26 cellular contexts compared by ENCODE assay signal in the genomic region with DNA sequence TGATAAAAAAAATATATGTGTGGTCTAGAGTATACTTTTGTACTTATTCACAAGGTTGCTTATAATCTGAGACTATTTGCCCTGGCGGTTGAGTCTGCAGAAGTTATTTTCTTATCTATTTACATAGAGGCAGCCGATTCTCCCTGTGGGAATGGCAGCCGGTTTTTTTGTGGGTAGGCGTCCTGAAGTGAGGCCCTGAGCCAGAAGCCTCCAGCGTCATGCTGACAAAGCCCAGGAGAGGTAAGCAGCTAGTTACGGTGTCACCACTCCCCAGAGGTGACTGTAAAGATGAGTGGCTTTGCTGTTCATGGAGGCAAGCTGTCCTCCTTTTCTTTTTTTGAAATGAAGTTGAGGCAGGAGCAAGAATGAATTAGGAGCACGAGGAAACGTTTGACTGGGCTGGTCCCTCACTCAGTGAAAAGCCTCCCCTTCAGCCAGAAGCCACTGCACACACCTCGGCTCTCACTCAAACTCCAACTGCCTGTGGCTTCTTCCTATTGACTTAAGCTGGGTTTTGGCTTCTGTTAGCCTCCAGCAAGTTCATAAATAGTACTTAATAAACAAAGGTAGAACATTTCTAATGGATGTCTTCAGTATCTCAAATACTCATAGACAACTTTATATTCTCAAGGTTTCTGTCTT. TPM values are rescaled to one million over a fixed set of nuclear protein-coding genes. Genes with fewer than 3 reads are reported as not detected.
DNase-seq lines count a peak whose midpoint lies in the region; ATAC-seq and TF ChIP-seq lines count a peak whose summit lies in the region.
"Had no signal": no experiment of that assay in that cellular context is flagged by ENCODE, and none has a peak within 500 bp of the region (broad histone marks: within the 10 kb centered on the region; RNA-seq: fewer than 3 reads in every experiment).

No MANE protein-coding gene starts in this region.

- ATAC-seq in gastrocnemius medialis (no peak), GM18907 (IDR thresholded peaks at IDR 0.05; ENCODE audit: unreplicated experiment) (no peak)
- ATAC-seq: activated CD8-positive, alpha-beta T cell treated with anti-CD3 and anti-CD28 coated beads for 36 hours; HCT116; natural killer cell; stimulated activated effector memory CD8-positive, alpha-beta T cell treated with anti-CD3 and anti-CD28 coated beads, Interleukin-12 subunit alpha, Interleukin-12 subunit beta, amount 100 ng/mL, for 72 hours had no signal

- 73% methylated on average over 7 of the region's 9 CpGs for WGBS in mammary epithelial cell (ENCODE audit: low coverage, missing lambda C conversion rate)
- 34 to 57% methylated on average over 8 to 9 of the region's 9 CpGs for WGBS in esophagus squamous epithelium, 2 donors

- BruUV-seq in mammary epithelial cell (replicated peaks; lab: Mats Ljungman, UMichigan) = no TSS peak

- intact Hi-C loops in breast epithelium (cut with DNase I; ENCODE audit: low total_unique reads) (no loop called here), mammary epithelial cell (cut with micrococcal nuclease) (no loop called here), esophagus squamous epithelium (cut with DNase I) (no loop called here), gastrocnemius medialis (cut with DNase I; ENCODE audit: low total_unique reads) (no loop called here)

- H3K79me2 ChIP-seq in mammary epithelial cell (ENCODE audit: insufficient read depth, low read length) = no peaks in the 10 kb centered on the region

- dilution Hi-C loops in mammary epithelial cell (cut with HindIII; ENCODE audit: low sequenced_read_pairs) = no loop called here

- in situ Hi-C loops in mammary epithelial cell (cut with MboI; ENCODE audit: low sequenced_read_pairs in 2 of 2) = no loop called here
- in situ Hi-C loops in gastrocnemius medialis (cut with MboI; ENCODE audit: low sequenced_read_pairs in 4 of 4) = no loop called here

- no peak overlapping the region for H2AFZ ChIP-seq in mammary epithelial cell (ENCODE audit: low read depth, low read length)

- no peaks in the 10 kb centered on the region for H3K36me3 ChIP-seq in breast epithelium
- H3K36me3 ChIP-seq in mammary epithelial cell (ENCODE audit: insufficient read depth, low read length) = no peaks in the 10 kb centered on the region
- H3K36me3 ChIP-seq in esophagus squamous epithelium = peaks cover 0 to 12% (median 0%) of the 10 kb centered on the region in 3 donors
- H3K36me3 ChIP-seq in gastrocnemius medialis = no peaks in the 10 kb centered on the region
- H3K36me3 ChIP-seq: left ventricle myocardium inferior had no signal

- TF ChIP-seq POLR2A in breast epithelium (IDR thresholded peaks at IDR 0.05) (no peak), esophagus squamous epithelium (IDR thresholded peaks at IDR 0.05) (no peak), gastrocnemius medialis (IDR thresholded peaks at IDR 0.05) (no peak)

- H3K4me2 ChIP-seq in mammary epithelial cell (ENCODE audit: insufficient read depth, low read depth, low read length) = no peak overlapping the region

- DNase-seq in breast epithelium (ENCODE audit: low spot score in 2 of 2) = peak in 1 of 2 donors; percentile 52
- DNase-seq in mammary epithelial cell = no peak
- DNase-seq in NCI-H345 treated with DMSO at 0.1 percent for 48 hours (lab: John Stamatoyannopoulos, UW; ENCODE audit: unreplicated experiment) = peak; percentile 82
- DNase-seq in epithelial cell of esophagus (ENCODE audit: low read depth) = peak; percentile 57
- DNase-seq in RKO (ENCODE audit: low spot score) = no peak
- no peak for DNase-seq in esophagus squamous epithelium (lab: John Stamatoyannopoulos, UW)
- DNase-seq in gastrocnemius medialis = no peak
- DNase-seq: ACHN; activated CD8-positive, alpha-beta T cell treated with anti-CD3 and anti-CD28 coated beads for 36 hours; activated effector memory CD4-positive, alpha-beta T cell treated with Interleukin-2 at 50 U/mL for 16 hours; activated naive CD8-positive, alpha-beta T cell treated with anti-CD3 and anti-CD28 coated beads, Interleukin-2, amount 10 ng/mL, durations not matched to agents 7 days and 5 days; cerebellar nuclear complex; dorsolateral prefrontal cortex; foreskin fibroblast; hippocampal formation; Kasumi-1; left ventricle myocardium inferior; natural killer cell; NCI-H1048; NCI-H2029; T-helper 9 cell had no signal

- H4K20me1 ChIP-seq in mammary epithelial cell (ENCODE audit: insufficient read depth, low read length) = no peaks in the 10 kb centered on the region

- H3K4me1 ChIP-seq in breast epithelium (no peaks in the 10 kb centered on the region), mammary epithelial cell (ENCODE audit: insufficient read depth, low read length) (no peaks in the 10 kb centered on the region), esophagus squamous epithelium (peaks cover 4 to 87% (median 9%) of the 10 kb centered on the region in 3 donors), gastrocnemius medialis (no peaks in the 10 kb centered on the region)
- H3K4me1 ChIP-seq: left ventricle myocardium inferior had no signal

- H3K9me3 ChIP-seq in breast epithelium (no peaks in the 10 kb centered on the region), mammary epithelial cell (replicated peaks; ENCODE audit: insufficient read depth, low read length) (no peaks in the 10 kb centered on the region), esophagus squamous epithelium (no peaks in the 10 kb centered on the region), gastrocnemius medialis (no peaks in the 10 kb centered on the region)
- H3K9me3 ChIP-seq: left ventricle myocardium inferior had no signal

- H3K27ac ChIP-seq in breast epithelium (peak overlapping the region; percentile 15 to 52), mammary epithelial cell (ENCODE audit: insufficient read depth, low read depth, low read length) (no peak overlapping the region), esophagus squamous epithelium (peak overlapping the region in 2 of 4 donors; percentile 55 to 66), gastrocnemius medialis (no peak overlapping the region)
- H3K27ac ChIP-seq: dorsolateral prefrontal cortex, HL-60, left ventricle myocardium inferior had no signal

- H3K27me3 ChIP-seq in breast epithelium = no peaks in the 10 kb centered on the region
- no peaks in the 10 kb centered on the region for H3K27me3 ChIP-seq in mammary epithelial cell (ENCODE audit: insufficient read depth, low read length)
- no peaks in the 10 kb centered on the region for H3K27me3 ChIP-seq in esophagus squamous epithelium
- H3K27me3 ChIP-seq in gastrocnemius medialis = no peaks in the 10 kb centered on the region

- no peak overlapping the region for H3K9ac ChIP-seq in mammary epithelial cell (ENCODE audit: insufficient read depth, low read length)

- H3K4me3 ChIP-seq in breast epithelium = peak overlapping the region in 1 of 3 donors; percentile 19
- H3K4me3 ChIP-seq in mammary epithelial cell (replicated peaks in 1 of 3; ENCODE audit: insufficient read depth in 1 of 3, low read depth in 2 of 3, low read length in 3 of 3) = no peak overlapping the region
- H3K4me3 ChIP-seq in epithelial cell of esophagus (ENCODE audit: low read length) = no peak overlapping the region
- no peak overlapping the region for H3K4me3 ChIP-seq in esophagus squamous epithelium
- H3K4me3 ChIP-seq in gastrocnemius medialis = no peak overlapping the region
- H3K4me3 ChIP-seq: dorsolateral prefrontal cortex, left ventricle myocardium inferior had no signal

- CTCF ChIA-PET in mammary epithelial cell (lab: Charles Lee; ENCODE audit: low non-redundant PET) = interaction anchor here (0.7 kb wide), 1 partner anchor 33 kb away, joined by 3 read pairs; no protein-coding TSS in a partner anchor

- TF ChIP-seq CTCF in breast epithelium (IDR thresholded peaks at IDR 0.05) (no peak), mammary epithelial cell (conservative IDR thresholded peaks at IDR 0.05 in 1 of 2, IDR thresholded peaks at IDR 0.05 in 1 of 2; ENCODE audit: extremely low read depth in 1 of 2, insufficient read depth in 1 of 2, low read depth in 1 of 2, low read length in 2 of 2) (no peak), epithelial cell of esophagus (IDR thresholded peaks at IDR 0.05; ENCODE audit: insufficient read depth, low read depth, low read length, missing control alignments) (no peak), esophagus squamous epithelium (IDR thresholded peaks at IDR 0.05) (no peak), gastrocnemius medialis (IDR thresholded peaks at IDR 0.05 in 4 of 5, conservative IDR thresholded peaks at IDR 0.05 in 1 of 5) (no peak)

RNA-seq across cellular contexts. Expression of a gene that starts 21.5 kb away (rescaled TPM):
- total RNA-seq in breast epithelium = 1 to 10 TPM in 2 of 3 donors, under 1 TPM in 1; 0.64 to 4.9 (median 1.3) TPM
- 1 to 10 TPM; 3.7 to 5.4 TPM for total RNA-seq in mammary epithelial cell
- 1.00 TPM for polyA plus RNA-seq in mammary epithelial cell
- 0.16 TPM for polyA minus RNA-seq in mammary epithelial cell
- total RNA-seq in esophagus squamous epithelium = 100 to 1,000 TPM in 2 of 4 donors, 10 to 100 TPM in 2; 70.1 to 152 (median 100) TPM
- not detected for total RNA-seq in gastrocnemius medialis
- total RNA-seq: activated CD8-positive, alpha-beta T cell treated with anti-CD3 and anti-CD28 coated beads for 36 hours; activated naive CD8-positive, alpha-beta T cell treated with anti-CD3 and anti-CD28 coated beads, Interleukin-2, amount 10 ng/mL, durations not matched to agents 7 days and 5 days; left ventricle myocardium inferior; natural killer cell had no signal
- polyA plus RNA-seq: BJ had no signal

Comparison
In these comparisons a context has a peak if more than half of its experiments do, and no peak if none do; other contexts are left out.
1. H3K27ac ChIP-seq: peak in breast epithelium (2 of 2); none in mammary epithelial cell (single experiment) and gastrocnemius medialis (0 of 4).
2. DNase-seq: peak in NCI-H345 treated with DMSO at 0.1 percent for 48 hours (single experiment) and epithelial cell of esophagus (single experiment); none in mammary epithelial cell (single experiment), RKO (single experiment), esophagus squamous epithelium (single experiment) and gastrocnemius medialis (0 of 2).
3. RNA of a gene that starts 21.5 kb away (total RNA-seq): 70.1 to 152 TPM in esophagus squamous epithelium; 3.7 to 5.4 TPM in mammary epithelial cell, 0.64 to 4.9 TPM in breast epithelium and not detected in gastrocnemius medialis; every median in the first group is over 10 times any median in the second.